In the genomic region with DNA sequence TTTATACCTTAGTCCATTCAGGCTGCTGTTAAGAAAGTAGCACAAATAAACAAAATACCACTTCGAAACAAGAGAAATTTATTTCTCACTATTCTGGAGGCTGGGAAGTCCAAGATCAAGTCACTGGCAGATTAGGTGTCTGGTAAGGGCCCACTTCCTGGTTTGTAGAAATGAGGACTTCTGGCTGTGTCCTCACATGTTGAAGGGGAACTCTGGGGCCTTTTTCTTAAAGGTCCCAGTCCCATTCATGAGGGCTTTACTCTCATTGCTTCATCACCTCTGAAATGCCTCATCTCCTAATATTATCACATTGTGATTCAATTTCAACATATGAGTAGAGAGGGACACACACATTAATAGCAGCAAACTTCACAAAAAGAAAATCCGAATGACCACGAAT, we compare ENCODE assay signal across 26 cellular contexts. TPM values are rescaled to one million over a fixed set of nuclear protein-coding genes. Genes with fewer than 3 reads are reported as not detected.
"Had no signal": no experiment of that assay in that cellular context is flagged by ENCODE, and none has a peak within 500 bp of the region (broad histone marks: within the 10 kb centered on the region; RNA-seq: fewer than 3 reads in every experiment).

No MANE protein-coding gene starts in this region.

- H3K27ac Mint-ChIP-seq: activated CD4-positive, alpha-beta memory T cell treated with anti-CD3 and anti-CD28 coated beads for 36 hours; activated CD4-positive, alpha-beta T cell treated with anti-CD3 and anti-CD28 coated beads, Interleukin-2, amount 10 ng/mL, durations not matched to agents 7 days and 5 days; activated naive CD4-positive, alpha-beta T cell treated with anti-CD3 and anti-CD28 coated beads, Interleukin-2, amount 10 ng/mL, durations not matched to agents 7 days and 5 days; activated naive CD8-positive, alpha-beta T cell treated with anti-CD3 and anti-CD28 coated beads for 36 hours; WTC11 had no signal

- H3K36me3 Mint-ChIP-seq: activated CD4-positive, alpha-beta memory T cell treated with anti-CD3 and anti-CD28 coated beads for 36 hours; activated naive CD4-positive, alpha-beta T cell treated with anti-CD3 and anti-CD28 coated beads, Interleukin-2, amount 10 ng/mL, durations not matched to agents 7 days and 5 days; activated naive CD8-positive, alpha-beta T cell treated with anti-CD3 and anti-CD28 coated beads for 36 hours; WTC11 had no signal

- H3K4me1 Mint-ChIP-seq: activated CD4-positive, alpha-beta T cell treated with anti-CD3 and anti-CD28 coated beads, Interleukin-2, amount 10 ng/mL, durations not matched to agents 7 days and 5 days; activated naive CD4-positive, alpha-beta T cell treated with anti-CD3 and anti-CD28 coated beads, Interleukin-2, amount 10 ng/mL, durations not matched to agents 7 days and 5 days; IgD-negative memory B cell; WTC11 had no signal

- DNase-seq: activated CD4-positive, alpha-beta memory T cell treated with anti-CD3 and anti-CD28 coated beads for 36 hours; activated CD4-positive, alpha-beta T cell treated with anti-CD3 and anti-CD28 coated beads, Interleukin-2, amount 10 ng/mL, durations not matched to agents 7 days and 5 days; activated CD4-positive, CD25-positive, alpha-beta regulatory T cell treated with anti-CD3 and anti-CD28 coated beads, Interleukin-2, amount 50 U/mL, for 72 hours; activated CD8-positive, alpha-beta memory T cell treated with anti-CD3 and anti-CD28 coated beads for 24 hours; activated effector memory CD4-positive, alpha-beta T cell treated with anti-CD3 and anti-CD28 coated beads, Interleukin-2, amount 50 U/mL, for 16 hours; activated naive CD4-positive, alpha-beta T cell treated with anti-CD3 and anti-CD28 coated beads, Interleukin-2, amount 10 ng/mL, durations not matched to agents 7 days and 5 days; activated naive CD8-positive, alpha-beta T cell treated with anti-CD3 and anti-CD28 coated beads for 36 hours; activated T-cell treated with anti-CD3 and anti-CD28 coated beads, Interleukin-2, amount 50 U/mL, for 4 hours; brain microvascular endothelial cell; cerebellar nuclear complex; NCI-H1092; NCI-H1417 treated with DMSO at 0.1 percent for 48 hours; NCI-H1694; NCI-H2029; NCI-H345; NCI-H510A; NCI-H526 treated with DMSO at 0.1 percent for 48 hours; NCI-H82 had no signal

- H3K4me3 Mint-ChIP-seq: activated CD4-positive, alpha-beta memory T cell treated with anti-CD3 and anti-CD28 coated beads for 36 hours; activated CD4-positive, alpha-beta T cell treated with anti-CD3 and anti-CD28 coated beads, Interleukin-2, amount 10 ng/mL, durations not matched to agents 7 days and 5 days; activated naive CD4-positive, alpha-beta T cell treated with anti-CD3 and anti-CD28 coated beads, Interleukin-2, amount 10 ng/mL, durations not matched to agents 7 days and 5 days; activated naive CD8-positive, alpha-beta T cell treated with anti-CD3 and anti-CD28 coated beads for 36 hours; activated T-cell treated with anti-CD3 and anti-CD28 coated beads, Interleukin-2, amount 50 U/mL, for 4 hours; IgD-negative memory B cell; WTC11 had no signal

- H3K9me3 Mint-ChIP-seq: activated CD4-positive, alpha-beta T cell treated with anti-CD3 and anti-CD28 coated beads, Interleukin-2, amount 10 ng/mL, durations not matched to agents 7 days and 5 days; activated naive CD4-positive, alpha-beta T cell treated with anti-CD3 and anti-CD28 coated beads, Interleukin-2, amount 10 ng/mL, durations not matched to agents 7 days and 5 days; activated T-cell treated with anti-CD3 and anti-CD28 coated beads, Interleukin-2, amount 50 U/mL, for 4 hours had no signal

- H3K36me3 ChIP-seq: brain microvascular endothelial cell had no signal

- H3K27ac ChIP-seq: brain microvascular endothelial cell, KMS-11, SK-N-MC had no signal

- H3K27me3 ChIP-seq: brain microvascular endothelial cell had no signal

- ATAC-seq: WTC11 had no signal

- H3K4me3 ChIP-seq: SK-N-MC had no signal

RNA-seq across cellular contexts. Expression of gene SIGLEC14, which starts 21.5 kb away (rescaled TPM):
- total RNA-seq: activated CD4-positive, alpha-beta memory T cell treated with anti-CD3 and anti-CD28 coated beads for 36 hours; activated CD4-positive, alpha-beta T cell treated with anti-CD3 and anti-CD28 coated beads, Interleukin-2, amount 10 ng/mL, durations not matched to agents 7 days and 5 days; activated T-cell treated with anti-CD3 and anti-CD28 coated beads, Interleukin-2, amount 50 U/mL, for 4 hours; MCF 10A; OCI-LY7; RPMI7951; T-helper 1 cell treated with Interleukin-12 subunit alpha and Interleukin-12 subunit beta and Interleukin-4 antibody, amounts not matched to agents 30 ng/mL and 1 ng/mL, for 36 hours; WTC11 had no signal

RNA-seq across cellular contexts. Expression of gene SIGLEC5, which starts 38.0 kb away (rescaled TPM):
- total RNA-seq: activated CD4-positive, alpha-beta memory T cell treated with anti-CD3 and anti-CD28 coated beads for 36 hours; activated CD4-positive, alpha-beta T cell treated with anti-CD3 and anti-CD28 coated beads, Interleukin-2, amount 10 ng/mL, durations not matched to agents 7 days and 5 days; activated naive CD8-positive, alpha-beta T cell treated with anti-CD3 and anti-CD28 coated beads for 36 hours; MCF 10A; OCI-LY7; RPMI7951; T-helper 1 cell treated with Interleukin-12 subunit alpha and Interleukin-12 subunit beta and Interleukin-4 antibody, amounts not matched to agents 30 ng/mL and 1 ng/mL, for 36 hours had no signal

RNA-seq across cellular contexts. Expression of gene HAS1, which starts 55.6 kb away (rescaled TPM):
- total RNA-seq: activated CD4-positive, alpha-beta memory T cell treated with anti-CD3 and anti-CD28 coated beads for 36 hours; activated CD4-positive, alpha-beta T cell treated with anti-CD3 and anti-CD28 coated beads, Interleukin-2, amount 10 ng/mL, durations not matched to agents 7 days and 5 days; activated naive CD8-positive, alpha-beta T cell treated with anti-CD3 and anti-CD28 coated beads for 36 hours; activated T-cell treated with anti-CD3 and anti-CD28 coated beads, Interleukin-2, amount 50 U/mL, for 4 hours; OCI-LY7; T-helper 1 cell treated with Interleukin-12 subunit alpha and Interleukin-12 subunit beta and Interleukin-4 antibody, amounts not matched to agents 30 ng/mL and 1 ng/mL, for 36 hours had no signal
